In genomic region chr17:16969931-16970906, GRCh38 we compare ENCODE assay signal across 20 cellular contexts. TPM values are rescaled to one million over a fixed set of nuclear protein-coding genes. Genes with fewer than 3 reads are reported as not detected.
A peak's percentile ranks its signal among the peaks of the same experiment; 100 is the strongest.
DNase-seq lines count a peak whose midpoint lies in the region; ATAC-seq and TF ChIP-seq lines count a peak whose summit lies in the region.
"Had no signal": no experiment of that assay in that cellular context is flagged by ENCODE, and none has a peak within 500 bp of the region (broad histone marks: within the 10 kb centered on the region; RNA-seq: fewer than 3 reads in every experiment).

No MANE protein-coding gene starts in this region.

- H3K4me1 Mint-ChIP-seq in GM23338 = peaks cover 5% of the 10 kb centered on the region; the same call in 2 of the 3 replicates
- H3K4me1 Mint-ChIP-seq: CD8-positive, alpha-beta memory T cell had no signal

- no peak for TF ChIP-seq EP300 in sigmoid colon (IDR thresholded peaks at IDR 0.05)

- no peaks in the 10 kb centered on the region for H3K36me3 ChIP-seq in GM23338 (ENCODE audit: insufficient read depth)
- H3K36me3 ChIP-seq in sigmoid colon = no peaks in the 10 kb centered on the region

- intact Hi-C loops in sigmoid colon (cut with DNase I) = no loop called here

- no peak for DNase-seq in GM23338 (ENCODE audit: low spot score)
- peak; percentile 27 for DNase-seq in NAMALWA (ENCODE audit: low spot score)
- peak; percentile 47 for DNase-seq in sigmoid colon
- no peak for DNase-seq in activated CD8-positive, alpha-beta memory T cell treated with anti-CD3 and anti-CD28 coated beads, Interleukin-2, amount 50 U/mL, for 48 hours
- DNase-seq in NCI-H1105 (lab: John Stamatoyannopoulos, UW) = no peak
- DNase-seq in KBM-7 = no peak
- no peak for DNase-seq in germinal center (ENCODE audit: low spot score)
- DNase-seq: activated CD4-positive, alpha-beta T cell treated with anti-CD3 and anti-CD28 coated beads, Interleukin-2, amount 50 U/mL, for 4 hours; body of pancreas; CD8-positive, alpha-beta memory T cell; dorsolateral prefrontal cortex; GDM1; NCI-H187 treated with DMSO at 0.1 percent for 48 hours; NCI-H524 treated with DMSO at 0.1 percent for 48 hours; occipital lobe; T1000 had no signal

- H3K27me3 ChIP-seq in GM23338 (ENCODE audit: insufficient read depth) (no peaks in the 10 kb centered on the region), sigmoid colon (no peaks in the 10 kb centered on the region)
- H3K27me3 ChIP-seq: body of pancreas, dorsolateral prefrontal cortex had no signal

- H3K27me3 Mint-ChIP-seq in GM23338 (ENCODE audit: insufficient read depth, low read depth, poor library complexity) = peaks cover 6% of the 10 kb centered on the region

- H3K9me3 ChIP-seq in sigmoid colon = no peaks in the 10 kb centered on the region
- H3K9me3 ChIP-seq: body of pancreas had no signal

- no peaks in the 10 kb centered on the region for H3K79me2 ChIP-seq in GM23338 (replicated peaks; ENCODE audit: insufficient read depth)

- no peak overlapping the region for H3K27ac ChIP-seq in GM23338 (ENCODE audit: low read depth)
- H3K27ac ChIP-seq in sigmoid colon = no peak overlapping the region
- H3K27ac ChIP-seq: body of pancreas, dorsolateral prefrontal cortex had no signal

- H3K36me3 Mint-ChIP-seq in GM23338 (ENCODE audit: low read depth) = no peaks in the 10 kb centered on the region

- 0 out of 2 replicates have a peak overlapping the region, but pooled peaks have one; percentile 7 for H2AFZ ChIP-seq in GM23338

- H3K9me2 ChIP-seq in GM23338 (ENCODE audit: insufficient read depth) = no peaks in the 10 kb centered on the region

- H4K20me1 ChIP-seq in GM23338 (replicated peaks; ENCODE audit: insufficient read depth) = no peaks in the 10 kb centered on the region

- H3F3A ChIP-seq in GM23338 (replicated peaks; ENCODE audit: low read depth) = no peaks in the 10 kb centered on the region

- ATAC-seq in GM18505 (IDR thresholded peaks at IDR 0.05; ENCODE audit: unreplicated experiment) (no peak), GM23338 (no peak)
- ATAC-seq: body of pancreas, K562 had no signal

- no peak overlapping the region for H3K4me3 Mint-ChIP-seq in GM23338
- H3K4me3 Mint-ChIP-seq: CD8-positive, alpha-beta memory T cell had no signal

- no peak for TF ChIP-seq CTCF in GM23338 (conservative IDR thresholded peaks at IDR 0.05; ENCODE audit: low read depth in 2 of 2)
- no peak for TF ChIP-seq CTCF in sigmoid colon (IDR thresholded peaks at IDR 0.05)

- TF ChIP-seq POLR2A in GM18505 (IDR thresholded peaks at IDR 0.05; ENCODE audit: borderline replicate concordance, extremely low read depth, insufficient read depth, insufficient read length) (peak; percentile 86), sigmoid colon (IDR thresholded peaks at IDR 0.05) (no peak)

- H3K4me2 ChIP-seq in GM23338 = no peak overlapping the region

- H3K9me3 Mint-ChIP-seq in GM23338 = no peaks in the 10 kb centered on the region; the same call in 2 of the 3 replicates
- H3K9me3 Mint-ChIP-seq: activated T-helper 2 cell treated with anti-CD3 and anti-CD28 coated beads, Interferon-gamma antibody, Interleukin-2, Interleukin-4, amounts not matched to agents 10 μg/mL and 5 μg/mL and 100 μg/mL, durations not matched to agents 14 hours and 24 hours and 36 hours; CD8-positive, alpha-beta memory T cell had no signal

- no peak overlapping the region for H3K27ac Mint-ChIP-seq in GM23338
- H3K27ac Mint-ChIP-seq: activated T-helper 2 cell treated with anti-CD3 and anti-CD28 coated beads, Interferon-gamma antibody, Interleukin-2, Interleukin-4, amounts not matched to agents 10 μg/mL and 5 μg/mL and 100 μg/mL, durations not matched to agents 14 hours and 24 hours and 36 hours; CD8-positive, alpha-beta memory T cell had no signal

- 64 to 77% methylated on average over 13 of the region's 13 CpGs for WGBS in sigmoid colon, 2 donors

- in situ Hi-C loops in KBM-7 (cut with MboI; ENCODE audit: low pct_unique_long_range_greater_than_20kb, low sequenced_read_pairs) = no loop called here

- H3K4me1 ChIP-seq in GM23338 (ENCODE audit: insufficient read depth) = no peaks in the 10 kb centered on the region
- no peaks in the 10 kb centered on the region for H3K4me1 ChIP-seq in sigmoid colon
- H3K4me1 ChIP-seq: body of pancreas had no signal

- H3K4me3 ChIP-seq in GM23338 (no peak overlapping the region), sigmoid colon (no peak overlapping the region)
- H3K4me3 ChIP-seq: body of pancreas, dorsolateral prefrontal cortex, K562, lung had no signal

TF ChIP-seq in GM23338, 12 proteins besides CTCF, POLR2A, EP300 and RAD21 (continues in another document):
- no peak for TF ChIP-seq ZNF462 (CRISPR knock-in tag; IDR thresholded peaks at IDR 0.05)
- TF ChIP-seq POLR2AphosphoS5 (IDR thresholded peaks at IDR 0.05; ENCODE audit: low read depth) = no peak
- TF ChIP-seq ZNF331 (CRISPR knock-in tag; IDR thresholded peaks at IDR 0.05; ENCODE audit: low read depth) = no peak

RNA-seq across cellular contexts. Expression of gene TNFRSF13B, which starts 1.7 kb away (rescaled TPM):
- total RNA-seq in GM23338 (2014; rRNA removed; shearing (Covaris generic)) = not detected in 2 replicates
- polyA plus RNA-seq in GM23338 (2016; fragmentation: Nextera tagmentation; extraction: Ambion mirVana) (0.16 and 0.24 TPM in 2 replicates), sigmoid colon (10 to 100 TPM in 1 of 3 donors, not detected in 2; 15.2 TPM)
- not detected for total RNA-seq in sigmoid colon
- total RNA-seq: body of pancreas; CD8-positive, alpha-beta memory T cell; K562; occipital lobe had no signal
- polyA plus RNA-seq: CD8-positive, alpha-beta memory T cell; K562 had no signal

Comparison
In these comparisons a context has a peak if more than half of its experiments do, and no peak if none do; other contexts are left out.
1. DNase-seq: peak in NAMALWA (single experiment) and sigmoid colon (single experiment); none in GM23338 (single experiment), activated CD8-positive, alpha-beta memory T cell treated with anti-CD3 and anti-CD28 coated beads, Interleukin-2, amount 50 U/mL, for 48 hours (single experiment), NCI-H1105 (single experiment), KBM-7 (single experiment) and germinal center (single experiment).